Comparison of ENCODE assay signal across 1 cellular context in genomic region chr15:101692799-101693198, GRCh38.
TF ChIP-seq lines count a peak whose summit lies in the region.

No MANE protein-coding gene starts in this region.

TF ChIP-seq in IMR-90, 13 proteins besides CTCF, POLR2A, EP300 and RAD21:
- TF ChIP-seq, protein P1, sequence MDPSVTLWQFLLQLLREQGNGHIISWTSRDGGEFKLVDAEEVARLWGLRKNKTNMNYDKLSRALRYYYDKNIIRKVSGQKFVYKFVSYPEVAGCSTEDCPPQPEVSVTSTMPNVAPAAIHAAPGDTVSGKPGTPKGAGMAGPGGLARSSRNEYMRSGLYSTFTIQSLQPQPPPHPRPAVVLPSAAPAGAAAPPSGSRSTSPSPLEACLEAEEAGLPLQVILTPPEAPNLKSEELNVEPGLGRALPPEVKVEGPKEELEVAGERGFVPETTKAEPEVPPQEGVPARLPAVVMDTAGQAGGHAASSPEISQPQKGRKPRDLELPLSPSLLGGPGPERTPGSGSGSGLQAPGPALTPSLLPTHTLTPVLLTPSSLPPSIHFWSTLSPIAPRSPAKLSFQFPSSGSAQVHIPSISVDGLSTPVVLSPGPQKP (IDR thresholded peaks at IDR 0.05; ENCODE audit: borderline replicate concordance, low read depth, low read length): no peak
- no peak for TF ChIP-seq MAZ (IDR thresholded peaks at IDR 0.05; ENCODE audit: borderline replicate concordance, low read depth, low read length)
- no peak for TF ChIP-seq MAFK (IDR thresholded peaks at IDR 0.05; ENCODE audit: low read depth, low read length)
- TF ChIP-seq RCOR1 (IDR thresholded peaks at IDR 0.05; ENCODE audit: insufficient replicate concordance, low read length): no peak
- TF ChIP-seq USF2 (IDR thresholded peaks at IDR 0.05; ENCODE audit: low read depth, low read length): no peak
